Comparison of ENCODE assay signal across 31 cellular contexts in genomic region chr6:18246205-18246604, GRCh38. TPM values are rescaled to one million over a fixed set of nuclear protein-coding genes. Genes with fewer than 3 reads are reported as not detected.
DNase-seq lines count a peak whose midpoint lies in the region; ATAC-seq, FAIRE-seq and TF ChIP-seq lines count a peak whose summit lies in the region.
"Had no signal": no experiment of that assay in that cellular context is flagged by ENCODE, and none has a peak within 500 bp of the region (broad histone marks: within the 10 kb centered on the region; RNA-seq: fewer than 3 reads in every experiment).

No MANE protein-coding gene starts in this region.

- H3K4me2 ChIP-seq in PC-3 (ENCODE audit: low read length) = no peak overlapping the region

- peaks cover 8% of the 10 kb centered on the region for H3F3A ChIP-seq in PC-3 (ENCODE audit: low read length, unreplicated experiment)

- H3K4me1 Mint-ChIP-seq in central memory CD8-positive, alpha-beta T cell = peaks cover 45% of the 10 kb centered on the region
- H3K4me1 Mint-ChIP-seq in natural killer cell = peaks cover 41 to 56% of the 10 kb centered on the region in 2 donors
- H3K4me1 Mint-ChIP-seq in naive thymus-derived CD4-positive, alpha-beta T cell = peaks cover 2 to 67% (median 34%) of the 10 kb centered on the region in 7 donors

- POLR2A ChIA-PET in PC-3 (lab: Charles Lee; ENCODE audit: unreplicated experiment) = no interaction called here
- POLR2A ChIA-PET in naive thymus-derived CD4-positive, alpha-beta T cell (lab: Charles Lee) = no interaction called here

- CTCF ChIA-PET in PC-3 (lab: Charles Lee) = no interaction called here
- CTCF ChIA-PET in naive thymus-derived CD4-positive, alpha-beta T cell (lab: Charles Lee) = interaction anchor here (0.7 kb wide), 1 partner anchor 1160 kb away, joined by 4 read pairs; no protein-coding TSS in a partner anchor

- intact Hi-C loops in PC-3 (cut with micrococcal nuclease) = loop anchor here (10.0 kb wide), 1 partner anchor 381 kb away; no protein-coding TSS in a partner anchor
- intact Hi-C loops in natural killer cell (cut with micrococcal nuclease) = no loop called here
- intact Hi-C loops in naive thymus-derived CD4-positive, alpha-beta T cell (cut with micrococcal nuclease) = no loop called here

- H2AFZ ChIP-seq in PC-3 (ENCODE audit: low read length) = no peak overlapping the region

- H3K27ac ChIP-seq in PC-3 (ENCODE audit: low read length) = peak overlapping the region; percentile 9; the same call in 1 of the 2 replicates
- H3K27ac ChIP-seq in naive thymus-derived CD4-positive, alpha-beta T cell (ENCODE audit: low read depth, low read length) = no peak overlapping the region
- H3K27ac ChIP-seq: coronary artery, gastroesophageal sphincter, SJSA1, thyroid gland had no signal

- no peak for TF ChIP-seq CTCF in PC-3 (conservative IDR thresholded peaks at IDR 0.05; ENCODE audit: low read depth, low read length)
- TF ChIP-seq CTCF in natural killer cell (IDR thresholded peaks at IDR 0.05) = no peak

- no peak overlapping the region for H3K9ac ChIP-seq in PC-3 (ENCODE audit: low read length)

- no peak for ATAC-seq in PC-3
- no peak for ATAC-seq in central memory CD8-positive, alpha-beta T cell (replicated peaks; ENCODE audit: extremely low read depth, poor library complexity, severe bottlenecking)
- no peak for ATAC-seq in natural killer cell
- ATAC-seq in naive thymus-derived CD4-positive, alpha-beta T cell = no peak
- ATAC-seq in HG03045 (IDR thresholded peaks at IDR 0.05; ENCODE audit: unreplicated experiment) = no peak
- ATAC-seq in GM21786 (IDR thresholded peaks at IDR 0.05; ENCODE audit: unreplicated experiment) = no peak
- ATAC-seq in GM21526 (IDR thresholded peaks at IDR 0.05; ENCODE audit: low FRiP score, unreplicated experiment) = no peak
- ATAC-seq: gastroesophageal sphincter, left lobe of liver had no signal

- peaks cover 10% of the 10 kb centered on the region; the same call in 1 of the 2 replicates for H4K20me1 ChIP-seq in PC-3 (ENCODE audit: low read length)

- no peaks in the 10 kb centered on the region for H3K27me3 ChIP-seq in PC-3 (ENCODE audit: low read length)
- no peaks in the 10 kb centered on the region for H3K27me3 ChIP-seq in naive thymus-derived CD4-positive, alpha-beta T cell (ENCODE audit: control insufficient read depth in 2 of 2, insufficient read depth in 2 of 2, low read length in 2 of 2)
- H3K27me3 ChIP-seq: gastroesophageal sphincter, SJSA1, thyroid gland had no signal

- H3K27ac Mint-ChIP-seq in central memory CD8-positive, alpha-beta T cell (ENCODE audit: low read depth) = peak overlapping the region; percentile 25
- H3K27ac Mint-ChIP-seq in natural killer cell = peak overlapping the region; percentile 58 to 65
- H3K27ac Mint-ChIP-seq in naive thymus-derived CD4-positive, alpha-beta T cell = peak overlapping the region in 2 of 9 donors; percentile 43 to 68
- H3K27ac Mint-ChIP-seq: activated naive CD4-positive, alpha-beta T cell treated with anti-CD3 and anti-CD28 coated beads for 36 hours; B cell had no signal

- no peak overlapping the region for H3K4me3 ChIP-seq in PC-3 (ENCODE audit: low read length)
- H3K4me3 ChIP-seq in naive thymus-derived CD4-positive, alpha-beta T cell (ENCODE audit: low read length) = no peak overlapping the region
- H3K4me3 ChIP-seq: coronary artery, gastroesophageal sphincter, SJSA1, thyroid gland had no signal

- no TSS peak for BruUV-seq in PC-3 (replicated peaks; lab: Mats Ljungman, UMichigan)

- DNase-seq in PC-3 (peak; percentile 40), natural killer cell (no peak)
- DNase-seq in central memory CD8-positive, alpha-beta T cell (ENCODE audit: low spot score in 2 of 2) = no peak
- DNase-seq in naive thymus-derived CD4-positive, alpha-beta T cell = no peak
- DNase-seq: activated CD4-positive, alpha-beta T cell treated with anti-CD3 and anti-CD28 coated beads for 1 hour; activated naive CD4-positive, alpha-beta T cell treated with anti-CD3 and anti-CD28 coated beads for 36 hours; amygdala; H9; hypothalamus; KBM-7; naive B cell; NCI-H1417 treated with DMSO at 0.1 percent for 48 hours; NCI-H2081 treated with DMSO at 0.1 percent for 48 hours; NCI-H226; NCI-H748 treated with DMSO at 0.1 percent for 48 hours; occipital lobe; RPMI8226; thyroid gland had no signal

- H3K9me3 ChIP-seq in PC-3 (ENCODE audit: low read length) = no peaks in the 10 kb centered on the region
- H3K9me3 ChIP-seq in naive thymus-derived CD4-positive, alpha-beta T cell (ENCODE audit: control insufficient read depth in 2 of 3, low read length in 3 of 3) = no peaks in the 10 kb centered on the region
- H3K9me3 ChIP-seq: gastroesophageal sphincter, SJSA1, thyroid gland had no signal

- H3K27me3 Mint-ChIP-seq in central memory CD8-positive, alpha-beta T cell = no peaks in the 10 kb centered on the region
- H3K27me3 Mint-ChIP-seq in natural killer cell (ENCODE audit: low read depth in 2 of 2) = no peaks in the 10 kb centered on the region
- no peaks in the 10 kb centered on the region for H3K27me3 Mint-ChIP-seq in naive thymus-derived CD4-positive, alpha-beta T cell
- H3K27me3 Mint-ChIP-seq: B cell; CD8-positive, alpha-beta memory T cell; naive B cell; stimulated activated naive CD8-positive, alpha-beta T cell treated with anti-CD3 and anti-CD28 coated beads, Interleukin-15, amount 100 ng/mL, for 72 hours had no signal

- peaks cover 51% of the 10 kb centered on the region for H3K36me3 Mint-ChIP-seq in central memory CD8-positive, alpha-beta T cell (ENCODE audit: insufficient read depth)
- peaks cover 7% of the 10 kb centered on the region for H3K36me3 Mint-ChIP-seq in natural killer cell
- peaks cover 10 to 69% (median 58%) of the 10 kb centered on the region in 5 donors for H3K36me3 Mint-ChIP-seq in naive thymus-derived CD4-positive, alpha-beta T cell

- H3K4me3 Mint-ChIP-seq in central memory CD8-positive, alpha-beta T cell = no peak overlapping the region
- H3K4me3 Mint-ChIP-seq in natural killer cell = no peak overlapping the region
- H3K4me3 Mint-ChIP-seq in naive thymus-derived CD4-positive, alpha-beta T cell = no peak overlapping the region
- H3K4me3 Mint-ChIP-seq: activated naive CD4-positive, alpha-beta T cell treated with anti-CD3 and anti-CD28 coated beads for 36 hours; B cell; H9; naive B cell had no signal

- H3K9me2 ChIP-seq in PC-3 (replicated peaks; ENCODE audit: low read length) = no peaks in the 10 kb centered on the region

- H3K9me3 Mint-ChIP-seq in central memory CD8-positive, alpha-beta T cell = no peaks in the 10 kb centered on the region
- H3K9me3 Mint-ChIP-seq in natural killer cell = no peaks in the 10 kb centered on the region
- peaks cover 0 to 2% (median 0%) of the 10 kb centered on the region in 11 donors for H3K9me3 Mint-ChIP-seq in naive thymus-derived CD4-positive, alpha-beta T cell
- H3K9me3 Mint-ChIP-seq: activated naive CD4-positive, alpha-beta T cell treated with anti-CD3 and anti-CD28 coated beads for 36 hours; H9; immature natural killer cell had no signal

- peaks cover 68% of the 10 kb centered on the region for H3K36me3 ChIP-seq in PC-3 (ENCODE audit: low read depth, low read length)
- H3K36me3 ChIP-seq in naive thymus-derived CD4-positive, alpha-beta T cell (ENCODE audit: control insufficient read depth in 2 of 3, insufficient read depth in 3 of 3, low read length in 3 of 3) = peaks cover 0 to 30% (median 8%) of the 10 kb centered on the region in 3 experiments

- H3K4me1 ChIP-seq in PC-3 (ENCODE audit: insufficient read depth, low read length) = peaks cover 39% of the 10 kb centered on the region
- H3K4me1 ChIP-seq in naive thymus-derived CD4-positive, alpha-beta T cell (ENCODE audit: control insufficient read depth in 2 of 2, insufficient read depth in 2 of 2, low read length in 2 of 2) = peaks cover 0 to 3% of the 10 kb centered on the region in 2 donors
- H3K4me1 ChIP-seq: thyroid gland had no signal

- H3K79me2 ChIP-seq in PC-3 (ENCODE audit: low read length) = peaks cover 54% of the 10 kb centered on the region

- peak; percentile 13 for FAIRE-seq in G401.6 (lab: Jason Lieb, UNC)
- FAIRE-seq: GM12892 had no signal

RNA-seq across cellular contexts. Expression of gene DEK, which starts 18.1 kb away (rescaled TPM):
- total RNA-seq in PC-3 (2014; rRNA removed) = 155 and 170 TPM in 2 replicates
- 10 to 100 TPM; 79.5 to 89.7 (median 80.9) TPM for total RNA-seq in natural killer cell
- total RNA-seq in naive thymus-derived CD4-positive, alpha-beta T cell = 100 to 1,000 TPM in 3 of 5 experiments, 10 to 100 TPM in 2; 49.6 to 174 (median 101) TPM
- 10 to 100 TPM; 41.6 to 51.6 TPM for polyA plus RNA-seq in naive thymus-derived CD4-positive, alpha-beta T cell
